ENCODE assay signal across 8 cellular contexts in the genomic region with DNA sequence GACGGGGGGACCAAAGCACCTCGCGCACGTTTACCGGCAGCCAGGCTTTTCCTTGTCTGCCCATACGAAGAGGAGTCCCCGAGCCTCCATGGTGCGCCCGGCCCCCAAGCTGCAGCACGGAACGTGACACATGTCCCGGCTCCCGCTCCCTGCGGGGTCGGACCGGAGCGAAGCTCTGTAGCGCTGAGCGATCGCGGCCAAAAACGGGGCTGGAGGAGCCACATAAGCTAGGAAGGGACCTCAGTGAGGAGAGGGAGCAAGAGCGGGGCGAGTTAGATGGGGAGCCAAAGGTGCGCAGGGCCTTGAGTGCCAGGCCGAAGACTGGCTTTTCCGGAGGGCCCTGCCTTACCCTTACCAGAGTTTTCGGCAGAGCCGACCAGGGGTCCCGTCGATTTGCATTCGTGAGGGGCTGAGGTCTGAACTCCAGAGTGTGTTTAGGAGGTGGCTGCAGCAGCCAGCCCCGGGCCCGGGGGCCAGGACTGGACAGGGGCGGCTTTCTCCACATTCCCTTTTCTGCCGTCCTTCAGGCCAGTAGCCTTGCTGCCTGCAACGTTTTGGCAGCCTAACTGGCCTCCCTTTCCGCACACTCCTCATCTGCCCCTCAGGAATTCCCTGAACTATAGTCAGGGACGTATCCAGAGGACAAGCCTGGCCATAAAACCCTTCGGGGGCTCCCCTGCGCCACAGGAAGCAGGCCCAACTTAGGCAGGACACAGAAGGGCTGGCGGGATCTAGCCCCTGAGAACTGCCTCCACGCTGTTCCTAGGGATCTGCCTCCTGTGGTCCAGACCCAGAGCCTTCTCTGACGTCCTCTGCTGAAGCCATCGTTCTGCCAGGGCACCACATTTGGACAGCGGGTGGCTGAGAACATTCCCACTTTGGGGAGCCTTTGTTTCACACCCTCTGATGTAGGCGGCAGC. TPM values are rescaled to one million over a fixed set of nuclear protein-coding genes. Genes with fewer than 3 reads are reported as not detected.
A peak's percentile ranks its signal among the peaks of the same experiment; 100 is the strongest.
DNase-seq lines count a peak whose midpoint lies in the region; ATAC-seq and TF ChIP-seq lines count a peak whose summit lies in the region.

No MANE protein-coding gene starts in this region.

- peaks cover 13 to 16% of the 10 kb centered on the region in 2 donors for H3K36me3 Mint-ChIP-seq in activated naive CD4-positive, alpha-beta T cell treated with anti-CD3 and anti-CD28 coated beads, Interleukin-2, amount 50 U/mL, for 72 hours

- ATAC-seq in HG02938 (IDR thresholded peaks at IDR 0.05; ENCODE audit: unreplicated experiment) (peak; percentile 18), GM19467 (IDR thresholded peaks at IDR 0.05; ENCODE audit: unreplicated experiment) (no peak), HG03457 (IDR thresholded peaks at IDR 0.05; ENCODE audit: unreplicated experiment) (no peak)
- ATAC-seq in activated naive CD4-positive, alpha-beta T cell treated with anti-CD3 and anti-CD28 coated beads, Interleukin-2, amount 50 U/mL, for 72 hours = peak in 1 of 2 donors; percentile 12

- no peak for TF ChIP-seq CTCF in AG10803 (conservative IDR thresholded peaks at IDR 0.05; ENCODE audit: low read length)

- no peaks in the 10 kb centered on the region for H3K9me3 Mint-ChIP-seq in activated naive CD4-positive, alpha-beta T cell treated with anti-CD3 and anti-CD28 coated beads, Interleukin-2, amount 50 U/mL, for 72 hours

- no peak for DNase-seq in AG10803 (ENCODE audit: low read depth)
- DNase-seq in activated naive CD4-positive, alpha-beta T cell treated with anti-CD3 and anti-CD28 coated beads, Interleukin-2, amount 50 U/mL, for 72 hours (ENCODE audit: low spot score in 2 of 2) = no peak
- DNase-seq in stimulated activated CD4-positive, alpha-beta T cell treated with anti-CD3 and anti-CD28 coated beads, Interleukin-4, amount 100 ng/mL, for 24 hours = peak; percentile 24
- DNase-seq in HuH-7 (ENCODE audit: low spot score) = no peak

- peak overlapping the region; percentile 71 for H3K4me3 ChIP-seq in AG10803 (ENCODE audit: low read length)
- H3K4me3 ChIP-seq in iPS-11a (ENCODE audit: low read depth, low read length) = peak overlapping the region; percentile 70

- H3K27ac Mint-ChIP-seq in activated naive CD4-positive, alpha-beta T cell treated with anti-CD3 and anti-CD28 coated beads, Interleukin-2, amount 50 U/mL, for 72 hours = peak overlapping the region; percentile 87 to 90

RNA-seq across cellular contexts. Expression of a gene that starts 0.7 kb away (rescaled TPM):
- total RNA-seq in activated naive CD4-positive, alpha-beta T cell treated with anti-CD3 and anti-CD28 coated beads, Interleukin-2, amount 50 U/mL, for 72 hours = 100 to 1,000 TPM; 142 to 156 TPM

RNA-seq across cellular contexts. Expression of a gene that starts 1.0 kb away (rescaled TPM):
- 10 to 100 TPM; 60.8 to 81.7 TPM for total RNA-seq in activated naive CD4-positive, alpha-beta T cell treated with anti-CD3 and anti-CD28 coated beads, Interleukin-2, amount 50 U/mL, for 72 hours

RNA-seq across cellular contexts. Expression of a gene that starts 14.3 kb away (rescaled TPM):
- not detected for total RNA-seq in activated naive CD4-positive, alpha-beta T cell treated with anti-CD3 and anti-CD28 coated beads, Interleukin-2, amount 50 U/mL, for 72 hours

RNA-seq across cellular contexts. Expression of a gene that starts 31.1 kb away (rescaled TPM):
- total RNA-seq in activated naive CD4-positive, alpha-beta T cell treated with anti-CD3 and anti-CD28 coated beads, Interleukin-2, amount 50 U/mL, for 72 hours = 1 to 10 TPM; 1.5 to 3.2 TPM

RNA-seq across cellular contexts. Expression of a gene that starts 35.2 kb away (rescaled TPM):
- total RNA-seq in activated naive CD4-positive, alpha-beta T cell treated with anti-CD3 and anti-CD28 coated beads, Interleukin-2, amount 50 U/mL, for 72 hours = 1 to 10 TPM; 1.2 to 2.5 TPM
